25 cellular contexts compared by ENCODE assay signal in the genomic region with DNA sequence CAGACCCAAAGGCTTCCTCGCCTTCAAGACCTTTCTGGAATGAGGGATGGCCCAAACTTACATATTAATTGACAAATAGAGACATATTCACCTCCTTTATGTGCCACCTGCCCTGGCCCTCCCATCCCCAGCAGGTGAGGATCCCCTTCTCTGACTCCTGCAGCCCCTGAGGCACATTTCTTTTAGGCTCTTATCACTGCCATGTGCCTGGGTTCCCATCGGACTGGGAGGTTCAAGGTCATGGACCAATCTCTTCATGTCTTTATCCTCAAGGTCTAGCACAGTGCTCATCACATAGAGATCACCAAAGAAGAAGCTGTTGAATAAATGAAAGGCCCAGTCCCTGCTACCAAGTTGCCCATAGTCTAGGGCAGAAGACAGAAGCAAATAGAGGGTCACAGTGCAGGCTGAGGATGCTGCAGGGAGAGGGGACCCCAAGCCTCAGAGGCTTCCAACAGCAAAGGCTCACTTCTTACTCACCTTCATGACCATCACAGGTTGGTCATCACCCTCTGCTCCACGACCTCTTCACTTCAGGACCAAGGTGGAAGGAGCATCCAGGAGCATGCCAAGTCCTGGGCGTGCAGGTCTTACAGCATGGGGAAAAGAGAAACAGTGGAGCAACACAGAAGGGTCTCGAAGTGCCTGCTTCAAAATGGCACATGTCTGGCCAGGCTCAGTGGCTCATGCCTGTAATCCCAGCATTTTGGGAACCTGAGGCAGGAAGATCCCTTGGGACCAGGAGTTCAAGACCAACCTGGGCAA.
"Had no signal": no experiment of that assay in that cellular context is flagged by ENCODE, and none has a peak within 500 bp of the region (broad histone marks: within the 10 kb centered on the region; RNA-seq: fewer than 3 reads in every experiment).

No MANE protein-coding gene starts in this region.

- H3K36me3 ChIP-seq: gastrocnemius medialis, pancreas, prostate gland, thyroid gland, upper lobe of right lung had no signal

- H3K4me3 Mint-ChIP-seq: activated CD4-positive, alpha-beta T cell treated with anti-CD3 and anti-CD28 coated beads for 36 hours; activated naive CD8-positive, alpha-beta T cell; naive thymus-derived CD4-positive, alpha-beta T cell; T-helper 2 cell treated with Interferon-gamma antibody and Interleukin-4, amounts not matched to agents 5 μg/mL and 100 μg/mL, for 36 hours had no signal

- H3K9me3 ChIP-seq: gastrocnemius medialis, pancreas, prostate gland, thyroid gland, upper lobe of right lung had no signal

- H3K4me1 Mint-ChIP-seq: activated CD4-positive, alpha-beta T cell treated with anti-CD3 and anti-CD28 coated beads for 36 hours; naive thymus-derived CD4-positive, alpha-beta T cell had no signal

- H3K27ac Mint-ChIP-seq: activated CD4-positive, alpha-beta T cell treated with anti-CD3 and anti-CD28 coated beads for 36 hours; activated naive CD8-positive, alpha-beta T cell; activated T-helper 2 cell treated with anti-CD3 and anti-CD28 coated beads, Interferon-gamma antibody, Interleukin-2, Interleukin-4, amounts not matched to agents 10 μg/mL and 5 μg/mL and 100 μg/mL, durations not matched to agents 14 hours and 24 hours and 36 hours; naive thymus-derived CD4-positive, alpha-beta T cell; T-helper 2 cell treated with Interferon-gamma antibody and Interleukin-4, amounts not matched to agents 5 μg/mL and 100 μg/mL, for 36 hours had no signal

- H3K36me3 Mint-ChIP-seq: activated naive CD8-positive, alpha-beta T cell had no signal

- H3K27ac ChIP-seq: dorsolateral prefrontal cortex, gastrocnemius medialis, hepatocyte, pancreas, prostate gland, thyroid gland, upper lobe of right lung had no signal

- ATAC-seq: activated CD4-positive, alpha-beta T cell treated with anti-CD3 and anti-CD28 coated beads for 36 hours; gastrocnemius medialis; left cardiac atrium; naive thymus-derived CD4-positive, alpha-beta T cell; pancreas; upper lobe of right lung had no signal

- H3K27me3 ChIP-seq: pancreas, thyroid gland, upper lobe of right lung had no signal

- H3K4me3 ChIP-seq: dorsolateral prefrontal cortex, gastrocnemius medialis, hepatocyte, pancreas, prostate gland, smooth muscle cell, thyroid gland, upper lobe of right lung had no signal

- H3K4me1 ChIP-seq: gastrocnemius medialis, pancreas, prostate gland, thyroid gland, upper lobe of right lung had no signal

- DNase-seq: activated CD4-positive, alpha-beta T cell treated with anti-CD3 and anti-CD28 coated beads for 36 hours; activated CD4-positive, CD25-positive, alpha-beta regulatory T cell; activated naive CD4-positive, alpha-beta T cell treated with Interleukin-2 at 50 U/mL for 16 hours; activated T-cell treated with anti-CD3 and anti-CD28 coated beads, Interleukin-2, amount 50 U/mL, for 48 hours; anterior cingulate cortex; effector memory CD4-positive, alpha-beta T cell; erythroblast; gastrocnemius medialis; glutamatergic neuron; left cardiac atrium; midbrain; naive thymus-derived CD4-positive, alpha-beta T cell; pancreas; stimulated activated CD4-positive, alpha-beta T cell treated with anti-CD3 and anti-CD28 coated beads, Interleukin-15, amount 100 ng/mL, for 24 hours; stimulated activated naive CD4-positive, alpha-beta T cell treated with Interleukin-2 at 50 U/mL for 16 hours; T-helper 1 cell; thyroid gland; upper lobe of right lung had no signal

- H3K9me3 Mint-ChIP-seq: activated T-helper 2 cell treated with anti-CD3 and anti-CD28 coated beads, Interferon-gamma antibody, Interleukin-2, Interleukin-4, amounts not matched to agents 10 μg/mL and 5 μg/mL and 100 μg/mL, durations not matched to agents 14 hours and 24 hours and 36 hours; T-helper 2 cell treated with Interferon-gamma antibody and Interleukin-4, amounts not matched to agents 5 μg/mL and 100 μg/mL, for 36 hours had no signal
